Comparison of ENCODE assay signal across 10 cellular contexts in genomic region chrX:154017766-154018517, GRCh38. TPM values are rescaled to one million over a fixed set of nuclear protein-coding genes. Genes with fewer than 3 reads are reported as not detected.
DNase-seq lines count a peak whose midpoint lies in the region; ATAC-seq, FAIRE-seq and TF ChIP-seq lines count a peak whose summit lies in the region.
"Had no signal": no experiment of that assay in that cellular context is flagged by ENCODE, and none has a peak within 500 bp of the region (broad histone marks: within the 10 kb centered on the region; RNA-seq: fewer than 3 reads in every experiment).

No MANE protein-coding gene starts in this region.

- H3K4me3 Mint-ChIP-seq in activated T-cell treated with anti-CD3 and anti-CD28 coated beads, Interleukin-2, amount 50 U/mL, for 4 hours, result peak overlapping the region; percentile 89

- TF ChIP-seq POLR2A in suprapubic skin (IDR thresholded peaks at IDR 0.05), result no peak
- no peak for TF ChIP-seq POLR2A in GM12892 (IDR thresholded peaks at IDR 0.05; ENCODE audit: low read depth, low read length)

- H3K9me3 ChIP-seq in suprapubic skin, result no peaks in the 10 kb centered on the region

- H3K36me3 Mint-ChIP-seq in activated T-cell treated with anti-CD3 and anti-CD28 coated beads, Interleukin-2, amount 50 U/mL, for 4 hours (ENCODE audit: insufficient read depth), result peaks cover 7% of the 10 kb centered on the region

- no peaks in the 10 kb centered on the region for H3K9me3 Mint-ChIP-seq in activated T-cell treated with anti-CD3 and anti-CD28 coated beads, Interleukin-2, amount 50 U/mL, for 4 hours

- H3K4me1 ChIP-seq in suprapubic skin, result peaks cover 40% of the 10 kb centered on the region

- TF ChIP-seq CTCF in VCaP (conservative IDR thresholded peaks at IDR 0.05) (no peak), fibroblast of pulmonary artery (IDR thresholded peaks at IDR 0.05; ENCODE audit: low read length, missing control alignments) (no peak), suprapubic skin (IDR thresholded peaks at IDR 0.05) (no peak)

- H3K27me3 ChIP-seq in suprapubic skin, result no peaks in the 10 kb centered on the region

- peaks cover 26% of the 10 kb centered on the region for H3K36me3 ChIP-seq in suprapubic skin

- H3K4me3 ChIP-seq in fibroblast of pulmonary artery (replicated peaks; ENCODE audit: low read depth, low read length) (peak overlapping the region; percentile 58), suprapubic skin (peak overlapping the region; percentile 66)

- FAIRE-seq in GM12892 (lab: Jason Lieb, UNC), result no peak

- ATAC-seq in activated T-cell treated with anti-CD3 and anti-CD28 coated beads, Interleukin-2, amount 50 U/mL, for 4 hours, result no peak
- ATAC-seq in HG02571 (IDR thresholded peaks at IDR 0.05; ENCODE audit: unreplicated experiment), result no peak

- TF ChIP-seq EP300 in suprapubic skin (IDR thresholded peaks at IDR 0.05), result no peak

- H3K27ac ChIP-seq in VCaP, result peak overlapping the region; percentile 91
- H3K27ac ChIP-seq in suprapubic skin, result peak overlapping the region; percentile 93

- H3K27me3 Mint-ChIP-seq in activated T-cell treated with anti-CD3 and anti-CD28 coated beads, Interleukin-2, amount 50 U/mL, for 4 hours (ENCODE audit: low read depth), result no peaks in the 10 kb centered on the region

- DNase-seq in activated T-cell treated with anti-CD3 and anti-CD28 coated beads, Interleukin-2, amount 50 U/mL, for 4 hours, result no peak
- DNase-seq in activated T-cell treated with anti-CD3 and anti-CD28 coated beads, Interleukin-2, amount 50 U/mL, for 1 hour, result no peak
- no peak for DNase-seq in fibroblast of pulmonary artery (ENCODE audit: low read depth)
- no peak for DNase-seq in suprapubic skin (ENCODE audit: low spot score in 2 of 2)
- DNase-seq in GM12892 (ENCODE audit: insufficient read length), result no peak
- DNase-seq in NCI-H1092 (lab: John Stamatoyannopoulos, UW), result no peak
- DNase-seq: NCI-H1694 treated with DMSO at 0.1 percent for 48 hours; stimulated activated CD4-positive, alpha-beta T cell treated with anti-CD3 and anti-CD28 coated beads, Interleukin-15, amount 100 ng/mL, for 24 hours had no signal

- 90% methylated on average over 25 of the region's 26 CpGs for WGBS in suprapubic skin

- H3K4me1 Mint-ChIP-seq in activated T-cell treated with anti-CD3 and anti-CD28 coated beads, Interleukin-2, amount 50 U/mL, for 4 hours (ENCODE audit: low read depth), result peaks cover 18% of the 10 kb centered on the region

RNA-seq across cellular contexts. Expression of gene IRAK1, which starts 1.8 kb away (rescaled TPM):
- total RNA-seq in activated T-cell treated with anti-CD3 and anti-CD28 coated beads, Interleukin-2, amount 50 U/mL, for 4 hours, result 100 to 1,000 TPM; 258 to 273 (median 272) TPM
- total RNA-seq in suprapubic skin, result 10 to 100 TPM; 51.3 to 61.5 (median 58.3) TPM
- 25.9 TPM for polyA plus RNA-seq in GM12892 (2012; ENCODE audit: missing spikeins)

RNA-seq across cellular contexts. Expression of gene TMEM187, which starts 45.4 kb away (rescaled TPM):
- 1 to 10 TPM; 2.0 to 2.7 (median 2.3) TPM for total RNA-seq in activated T-cell treated with anti-CD3 and anti-CD28 coated beads, Interleukin-2, amount 50 U/mL, for 4 hours
- total RNA-seq in suprapubic skin, result 10 to 100 TPM in 1 of 4 donors, 1 to 10 TPM in 3; 7.8 to 10.7 (median 8.6) TPM
- polyA plus RNA-seq in GM12892 (2012; ENCODE audit: missing spikeins), result 2.2 TPM

RNA-seq across cellular contexts. Expression of gene HCFC1, which starts 46.3 kb away (rescaled TPM):
- 100 to 1,000 TPM; 140 to 162 (median 150) TPM for total RNA-seq in activated T-cell treated with anti-CD3 and anti-CD28 coated beads, Interleukin-2, amount 50 U/mL, for 4 hours
- 10 to 100 TPM; 51.9 to 72.2 (median 55.3) TPM for total RNA-seq in suprapubic skin
- 13.3 TPM for polyA plus RNA-seq in GM12892 (2012; ENCODE audit: missing spikeins)

Comparison
In these comparisons a context has a peak if more than half of its experiments do, and no peak if none do; other contexts are left out.
1. RNA of gene IRAK1, which starts 1.8 kb away (total RNA-seq): 258 to 273 TPM in activated T-cell treated with anti-CD3 and anti-CD28 coated beads, Interleukin-2, amount 50 U/mL, for 4 hours; 51.3 to 61.5 TPM in suprapubic skin; every median in the first group is over 4 times any median in the second.